ENCODE assay signal across 27 cellular contexts in the genomic region with DNA sequence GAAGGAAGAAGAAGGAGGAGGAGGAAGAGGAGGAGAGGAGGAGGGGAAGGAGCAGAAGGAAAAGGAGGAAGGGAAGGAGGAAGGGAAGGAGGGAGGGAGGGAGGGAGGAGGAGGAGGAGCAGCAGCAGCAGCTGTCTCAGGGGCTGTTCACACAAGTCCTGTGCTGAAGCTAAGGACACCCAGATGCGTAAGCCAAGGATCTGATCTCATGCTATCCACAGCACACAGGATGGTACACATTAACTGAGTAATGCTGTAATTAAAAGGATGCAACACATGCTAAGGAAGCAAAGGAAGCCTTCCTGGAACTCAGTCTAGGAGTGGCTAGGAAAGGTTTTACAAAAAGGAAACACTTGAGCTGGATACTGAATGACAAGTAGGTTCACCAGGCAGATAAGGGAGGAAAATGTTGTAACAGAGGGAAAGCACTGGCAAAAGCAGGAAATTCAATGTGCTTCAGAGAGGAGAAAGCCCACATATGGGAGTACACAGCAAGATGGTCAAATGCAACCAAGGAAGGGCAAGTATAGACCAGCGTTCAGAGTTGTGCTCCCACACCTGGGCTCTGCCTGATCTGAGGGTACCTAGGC. TPM values are rescaled to one million over a fixed set of nuclear protein-coding genes. Genes with fewer than 3 reads are reported as not detected.
DNase-seq lines count a peak whose midpoint lies in the region; ATAC-seq and TF ChIP-seq lines count a peak whose summit lies in the region.
"Had no signal": no experiment of that assay in that cellular context is flagged by ENCODE, and none has a peak within 500 bp of the region (broad histone marks: within the 10 kb centered on the region; RNA-seq: fewer than 3 reads in every experiment).

No MANE protein-coding gene starts in this region.

- no peak for ATAC-seq in GM21528 (IDR thresholded peaks at IDR 0.05; ENCODE audit: low FRiP score, unreplicated experiment)
- ATAC-seq: psoas muscle, T-helper 17 cell had no signal

- H3K9me3 Mint-ChIP-seq in T-helper 2 cell treated with Interferon-gamma antibody and Interleukin-4, amounts not matched to agents 5 μg/mL and 100 μg/mL, for 36 hours = no peaks in the 10 kb centered on the region
- H3K9me3 Mint-ChIP-seq: activated T-cell treated with anti-CD3 and anti-CD28 coated beads, Interleukin-2, amount 50 U/mL, for 24 hours; endodermal cell; memory B cell had no signal

- no peak overlapping the region for H3K4me3 Mint-ChIP-seq in T-helper 2 cell treated with Interferon-gamma antibody and Interleukin-4, amounts not matched to agents 5 μg/mL and 100 μg/mL, for 36 hours
- H3K4me3 Mint-ChIP-seq: activated T-cell treated with anti-CD3 and anti-CD28 coated beads, Interleukin-2, amount 50 U/mL, for 24 hours; endodermal cell; memory B cell; T-helper 17 cell had no signal

- no peak overlapping the region for H3K4me3 ChIP-seq in fibroblast of the aortic adventitia (ENCODE audit: low read depth, low read length)
- H3K4me3 ChIP-seq: adrenal gland, psoas muscle, transverse colon had no signal

- peak overlapping the region; percentile 52 for H3K27ac Mint-ChIP-seq in T-helper 2 cell treated with Interferon-gamma antibody and Interleukin-4, amounts not matched to agents 5 μg/mL and 100 μg/mL, for 36 hours
- H3K27ac Mint-ChIP-seq: activated T-cell treated with anti-CD3 and anti-CD28 coated beads, Interleukin-2, amount 50 U/mL, for 24 hours; endodermal cell; memory B cell; T-helper 17 cell had no signal

- peak overlapping the region; percentile 36; the same call in 1 of the 2 replicates for H3K27ac ChIP-seq in RWPE1
- H3K27ac ChIP-seq: adrenal gland, brain microvascular endothelial cell, KMS-11, psoas muscle, transverse colon had no signal

- H3K36me3 Mint-ChIP-seq in T-helper 2 cell treated with Interferon-gamma antibody and Interleukin-4, amounts not matched to agents 5 μg/mL and 100 μg/mL, for 36 hours (ENCODE audit: low read depth) = peaks cover 6% of the 10 kb centered on the region

- CTCF ChIA-PET in RWPE1 (lab: Yijun Ruan, JAX) = no interaction called here

- DNase-seq in T-helper 2 cell treated with Interferon-gamma antibody and Interleukin-4, amounts not matched to agents 5 μg/mL and 100 μg/mL, for 36 hours (ENCODE audit: low spot score) = no peak
- DNase-seq in T-helper 2 cell = no peak
- DNase-seq in RWPE1 (ENCODE audit: low spot score) = no peak
- DNase-seq in fibroblast of the aortic adventitia (ENCODE audit: low read depth) = peak; percentile 66
- no peak for DNase-seq in HuH-7 (ENCODE audit: low spot score)
- DNase-seq in GM19238 (ENCODE audit: insufficient read length, low spot score) = no peak
- no peak for DNase-seq in SW 1271 (lab: John Stamatoyannopoulos, UW)
- DNase-seq: 8988T; activated CD4-positive, alpha-beta T cell treated with anti-CD3 and anti-CD28 coated beads for 48 hours; activated naive CD4-positive, alpha-beta T cell treated with Interleukin-2 at 50 U/mL for 16 hours; activated T-cell treated with anti-CD3 and anti-CD28 coated beads, Interleukin-2, amount 50 U/mL, for 24 hours; adrenal gland; BE2C; brain microvascular endothelial cell; COR-L47; DMS79 treated with DMSO at 0.1 percent for 48 hours; endodermal cell; NCI-H146; NCI-H526; nucleus accumbens; psoas muscle; RPMI8226; T-helper 17 cell; transverse colon had no signal

- H3K27me3 Mint-ChIP-seq in T-helper 2 cell treated with Interferon-gamma antibody and Interleukin-4, amounts not matched to agents 5 μg/mL and 100 μg/mL, for 36 hours (ENCODE audit: low read depth) = no peaks in the 10 kb centered on the region
- H3K27me3 Mint-ChIP-seq: activated T-cell treated with anti-CD3 and anti-CD28 coated beads, Interleukin-2, amount 50 U/mL, for 24 hours; memory B cell; T-helper 17 cell had no signal

- H3K4me1 Mint-ChIP-seq in T-helper 2 cell treated with Interferon-gamma antibody and Interleukin-4, amounts not matched to agents 5 μg/mL and 100 μg/mL, for 36 hours (ENCODE audit: low read depth) = peaks cover 9% of the 10 kb centered on the region
- H3K4me1 Mint-ChIP-seq: endodermal cell, memory B cell had no signal

- POLR2A ChIA-PET in RWPE1 (lab: Yijun Ruan, JAX; ENCODE audit: low non-redundant PET) = no interaction called here

- TF ChIP-seq CTCF in RWPE1 (conservative IDR thresholded peaks at IDR 0.05; ENCODE audit: low read depth) = no peak
- no peak for TF ChIP-seq CTCF in fibroblast of the aortic adventitia (IDR thresholded peaks at IDR 0.05; ENCODE audit: insufficient read depth, low read length)

RNA-seq across cellular contexts. Expression of a gene that starts 32.0 kb away (rescaled TPM):
- total RNA-seq in fibroblast of the aortic adventitia (ENCODE audit: low replicate concordance) = 4.1 and 5.6 TPM in 2 replicates

RNA-seq across cellular contexts. Expression of a gene that starts 32.1 kb away (rescaled TPM):
- total RNA-seq in fibroblast of the aortic adventitia (ENCODE audit: low replicate concordance) = 505 and 965 TPM in 2 replicates

RNA-seq across cellular contexts. Expression of a gene that starts 56.5 kb away (rescaled TPM):
- 1.1 and 3.8 TPM in 2 replicates for total RNA-seq in fibroblast of the aortic adventitia (ENCODE audit: low replicate concordance)
